Comparison of ENCODE assay signal across 8 cellular contexts in genomic region chr10:32445740-32446615, GRCh38. TPM values are rescaled to one million over a fixed set of nuclear protein-coding genes. Genes with fewer than 3 reads are reported as not detected.
DNase-seq lines count a peak whose midpoint lies in the region; ATAC-seq and TF ChIP-seq lines count a peak whose summit lies in the region.

TSS of gene CCDC7 (plus strand) at chr10:32446140. CDS start at chr10:32451643, 5,503 bp downstream.

- H3K27ac ChIP-seq in AG04450 (ENCODE audit: low read depth, low read length): peak within 1 kb of the TSS; percentile 96

- TF ChIP-seq CTCF in AG04450 (IDR thresholded peaks at IDR 0.05; ENCODE audit: low read depth, low read length) (peak; percentile 51), WI38 (IDR thresholded peaks at IDR 0.05; ENCODE audit: low read depth, low read length) (peak; percentile 22; the same call in 1 of the 2 replicates), cardiac fibroblast (IDR thresholded peaks at IDR 0.05; ENCODE audit: low read depth, low read length) (peak; percentile 27)

- H3K4me3 ChIP-seq in AG04450 (ENCODE audit: low read depth, low read length) (peak within 1 kb of the TSS; percentile 75), WI38 (ENCODE audit: low read depth, low read length) (peak within 1 kb of the TSS; percentile 74), cardiac fibroblast (replicated peaks in 1 of 2; ENCODE audit: low read depth in 2 of 2, low read length in 2 of 2) (peak within 1 kb of the TSS; percentile 78 to 82)

- no peaks in the 10 kb centered on the region for H3K27me3 ChIP-seq in AG04450 (ENCODE audit: control insufficient read depth, insufficient read depth, low read length)

- CTCF ChIA-PET in AG04450 (lab: Charles Lee): interaction anchor here (0.6 to 1.1 kb wide), 9 partner anchors 9 to 1804 kb away, joined by 3 to 5 read pairs (median 3); no protein-coding TSS in a partner anchor

- DNase-seq in AG04450 (ENCODE audit: low read depth, low spot score) (peak; percentile 52), NCI-H2196 (lab: John Stamatoyannopoulos, UW; ENCODE audit: unreplicated experiment) (peak; percentile 69), cardiac fibroblast (ENCODE audit: low read depth in 2 of 2) (peak; percentile 89 to 92), iris pigment epithelial cell (ENCODE audit: low read depth) (peak; percentile 89)
- peak; percentile 69 to 70 for DNase-seq in stimulated activated CD4-positive, alpha-beta T cell treated with anti-CD3 and anti-CD28 coated beads, Interleukin-12 subunit alpha, Interleukin-12 subunit beta, amount 100 ng/mL, for 24 hours (ENCODE audit: low read depth in 2 of 2)

- no peaks in the 10 kb centered on the region for H3K9me3 ChIP-seq in AG04450 (ENCODE audit: control insufficient read depth, insufficient read depth, low read length)

- POLR2A ChIA-PET in AG04450 (lab: Yijun Ruan, JAX): no interaction called here

- peak; percentile 84 for ATAC-seq in GM18870 (IDR thresholded peaks at IDR 0.05; ENCODE audit: unreplicated experiment)
- peak; percentile 97 for ATAC-seq in HG03135 (IDR thresholded peaks at IDR 0.05; ENCODE audit: unreplicated experiment)

RNA-seq across cellular contexts. Expression of gene CCDC7, which starts in this region (rescaled TPM):
- polyA plus RNA-seq in AG04450 (2011; rRNA removed): 1.1 and 1.9 TPM in 2 replicates
- polyA minus RNA-seq in AG04450 (2011; rRNA and poly(A)+ RNA removed): 1.8 and 4.2 TPM in 2 replicates

Comparison
In these comparisons a context has a peak if more than half of its experiments do, and no peak if none do; other contexts are left out.
1. Peak in every context shown above with its lines: DNase-seq, ATAC-seq, H3K4me3 ChIP-seq and H3K27ac ChIP-seq.